In genomic region chr17:19890554-19890953, GRCh38 we compare ENCODE assay signal across 8 cellular contexts. TPM values are rescaled to one million over a fixed set of nuclear protein-coding genes. Genes with fewer than 3 reads are reported as not detected.
DNase-seq lines count a peak whose midpoint lies in the region; ATAC-seq and TF ChIP-seq lines count a peak whose summit lies in the region.
"Not testable (repeated sequence)": the region's sequence is repeated elsewhere in the genome, so short reads cannot be mapped to it uniquely, and the experiment has no call there.

No MANE protein-coding gene starts in this region.

- H3K4me2 ChIP-seq in mesenchymal stem cell (ENCODE audit: low read length, poor library complexity, severe bottlenecking), result not testable (repeated sequence)

- H2AK5ac ChIP-seq in mesenchymal stem cell (ENCODE audit: low read length, severe bottlenecking), result not testable (repeated sequence)

- not testable (repeated sequence) for H2BK5ac ChIP-seq in mesenchymal stem cell (ENCODE audit: low read depth, low read length, poor library complexity, severe bottlenecking)

- not testable (repeated sequence) for H3K27me3 ChIP-seq in left lung; liver (ENCODE audit: control insufficient read depth in 4 of 4, insufficient read depth in 4 of 4, low read length in 3 of 4); mesenchymal stem cell (ENCODE audit: control insufficient read depth in 1 of 2, insufficient read depth in 1 of 2, low read length in 2 of 2); spleen (replicated peaks in 1 of 7)

- intact Hi-C loops in left lung (cut with DNase I); spleen (cut with DNase I; ENCODE audit: low total_unique reads): not testable (repeated sequence)

- not testable (repeated sequence) for TF ChIP-seq POLR2A in spleen (IDR thresholded peaks at IDR 0.05)

- not testable (repeated sequence) for H2AFZ ChIP-seq in mesenchymal stem cell (ENCODE audit: low read depth, low read length)

- not testable (repeated sequence) for H3K9ac ChIP-seq in liver (ENCODE audit: low read depth in 1 of 2, low read length in 2 of 2); mesenchymal stem cell (ENCODE audit: low read length)

- H4K91ac ChIP-seq in mesenchymal stem cell (ENCODE audit: low read length), result not testable (repeated sequence)

- not testable (repeated sequence) for H4K8ac ChIP-seq in mesenchymal stem cell (ENCODE audit: low read length)

- not testable (repeated sequence) for H2BK120ac ChIP-seq in mesenchymal stem cell (ENCODE audit: low read depth, low read length)

- H3K36me3 ChIP-seq in left lung; liver (ENCODE audit: control insufficient read depth in 4 of 4, insufficient read depth in 3 of 4, low read depth in 1 of 4, low read length in 3 of 4); mesenchymal stem cell (ENCODE audit: control insufficient read depth in 1 of 2, insufficient read depth in 2 of 2, low read depth in 1 of 2, low read length in 2 of 2); spleen: not testable (repeated sequence)

- H3K14ac ChIP-seq in mesenchymal stem cell (ENCODE audit: low read length in 2 of 2), result not testable (repeated sequence)

- H3K4ac ChIP-seq in mesenchymal stem cell (ENCODE audit: low read depth in 1 of 2, low read length in 2 of 2), result not testable (repeated sequence)

- not testable (repeated sequence) for H3K9me3 ChIP-seq in left lung; liver (ENCODE audit: control insufficient read depth in 4 of 4, low read length in 3 of 4); mesenchymal stem cell (ENCODE audit: control insufficient read depth, low read length); spleen

- 51% methylated on average over 5 of the region's 5 CpGs for WGBS in liver
- 75% methylated on average over 5 of the region's 5 CpGs for WGBS in mesenchymal stem cell
- WGBS in spleen, 5 donors, result 72 to 87% (median 79%) methylated on average over 5 of the region's 5 CpGs

- DNase-seq in DMS79 treated with DMSO at 0.1 percent for 48 hours (lab: John Stamatoyannopoulos, UW), result peak; percentile 8
- peak; percentile 17 for DNase-seq in MV-4-11 (lab: John Stamatoyannopoulos, UW)
- peak; percentile 29 for DNase-seq in amniotic epithelial cell (ENCODE audit: low read depth)
- peak; percentile 88 for DNase-seq in fibroblast of villous mesenchyme (ENCODE audit: low read depth)
- peak in 1 of 2 donors; percentile 44 for DNase-seq in left lung
- DNase-seq in mesenchymal stem cell, result peak; percentile 64
- peak; percentile 27 for DNase-seq in spleen

- not testable (repeated sequence) for H3K4me3 ChIP-seq in fibroblast of villous mesenchyme (ENCODE audit: low read depth, low read length); left lung; liver (ENCODE audit: low read depth in 1 of 3, low read length in 3 of 3); mesenchymal stem cell (ENCODE audit: insufficient read depth in 1 of 2, low read depth in 1 of 2, low read length in 2 of 2); spleen

- H3K27ac ChIP-seq in left lung; liver (ENCODE audit: low read depth in 1 of 2, low read length in 2 of 2); mesenchymal stem cell (ENCODE audit: low read length, poor library complexity, severe bottlenecking); spleen: not testable (repeated sequence)

- TF ChIP-seq CTCF in fibroblast of villous mesenchyme (IDR thresholded peaks at IDR 0.05; ENCODE audit: insufficient read depth, low read depth, low read length); left lung (IDR thresholded peaks at IDR 0.05); liver (IDR thresholded peaks at IDR 0.05; ENCODE audit: low read depth, low read length, missing input control); spleen (IDR thresholded peaks at IDR 0.05 in 8 of 11, conservative IDR thresholded peaks at IDR 0.05 in 3 of 11): not testable (repeated sequence)

- peak in 1 of 2 donors; percentile 15 for TF ChIP-seq RAD21 in liver (IDR thresholded peaks at IDR 0.05)

- not testable (repeated sequence) for H2BK15ac ChIP-seq in mesenchymal stem cell (ENCODE audit: low read depth, poor library complexity, severe bottlenecking)

- not testable (repeated sequence) for H3K18ac ChIP-seq in mesenchymal stem cell (ENCODE audit: low read depth in 1 of 2, low read length in 2 of 2)

- H3K23ac ChIP-seq in mesenchymal stem cell (ENCODE audit: low read length in 2 of 2), result not testable (repeated sequence)

- not testable (repeated sequence) for H2BK12ac ChIP-seq in mesenchymal stem cell (ENCODE audit: low read length in 2 of 2)

- ATAC-seq in left lung, result peak; percentile 41

- not testable (repeated sequence) for H3K4me1 ChIP-seq in left lung; liver (ENCODE audit: control insufficient read depth in 4 of 4, insufficient read depth in 4 of 4, low read length in 3 of 4); mesenchymal stem cell (ENCODE audit: control insufficient read depth, insufficient read depth, low read depth, low read length); spleen

- H3K79me1 ChIP-seq in mesenchymal stem cell (replicated peaks; ENCODE audit: low read length, poor library complexity, severe bottlenecking), result not testable (repeated sequence)

TF ChIP-seq in liver, 16 proteins besides CTCF, POLR2A, EP300 and RAD21:
- TF ChIP-seq RXRA (IDR thresholded peaks at IDR 0.05) (peak; percentile 25 to 65), SP1 (IDR thresholded peaks at IDR 0.05) (peak; percentile 51), HNF4A (conservative IDR thresholded peaks at IDR 0.05) (peak; percentile 48 to 75), NR2F2 (IDR thresholded peaks at IDR 0.05) (peak; percentile 66)

RNA-seq across cellular contexts. Expression of gene ULK2, which starts 22.8 kb away (rescaled TPM):
- total RNA-seq in fibroblast of villous mesenchyme (16.8 and 21.9 TPM in 2 replicates), left lung (10 to 100 TPM; 14.4 to 20.9 TPM), liver (1 to 10 TPM; 6.3 to 7.9 TPM), spleen (10 to 100 TPM; 12.2 to 20.9 (median 18.1) TPM)
- polyA plus RNA-seq in liver (1 to 10 TPM in 1 of 2 donors, under 1 TPM in 1; 0.89 to 2.2 TPM), spleen (1 to 10 TPM; 2.7 to 5.2 (median 3.6) TPM)
- 9.4 TPM for polyA plus RNA-seq in mesenchymal stem cell (2013, experiment 1 of 2)
- polyA plus RNA-seq in mesenchymal stem cell (2013, experiment 2 of 2), result 9.0 TPM
